21 cellular contexts compared by ENCODE assay signal in genomic region chr16:2819939-2820835, GRCh38. TPM values are rescaled to one million over a fixed set of nuclear protein-coding genes. Genes with fewer than 3 reads are reported as not detected.
A peak's percentile ranks its signal among the peaks of the same experiment; 100 is the strongest.
DNase-seq lines count a peak whose midpoint lies in the region; ATAC-seq and TF ChIP-seq lines count a peak whose summit lies in the region.
"Had no signal": no experiment of that assay in that cellular context is flagged by ENCODE, and none has a peak within 500 bp of the region (broad histone marks: within the 10 kb centered on the region; RNA-seq: fewer than 3 reads in every experiment).

No MANE protein-coding gene starts in this region.

- intact Hi-C loops in CD14-positive monocyte (cut with micrococcal nuclease), result loop anchor here (5.0 kb wide), 2 partner anchors 33 to 38 kb away; partner anchors contain the start of gene PRSS33 (in 1 of the 2)
- intact Hi-C loops in sciatic nerve (cut with DNase I), result no loop called here

- H3K27me3 Mint-ChIP-seq in CD14-positive monocyte (ENCODE audit: low read depth in 3 of 3) (peaks cover 4 to 6% (median 6%) of the 10 kb centered on the region in 3 donors), endodermal cell (ENCODE audit: insufficient read depth) (no peaks in the 10 kb centered on the region), nephron progenitor cell (ENCODE audit: low read depth, poor library complexity) (peaks cover 27% of the 10 kb centered on the region)

- WGBS in endodermal cell (ENCODE audit: insufficient coverage in 1 of 2, insufficient read length in 1 of 2), 2 experiments, result 82 to 83% methylated on average over 9 to 17 of the region's 17 CpGs
- 49 to 83% methylated on average over 1 to 3 of the region's 17 CpGs for WGBS in gastroesophageal sphincter (ENCODE audit: low coverage in 1 of 2), 2 donors

- H3K9me3 ChIP-seq in NT2/D1 (ENCODE audit: insufficient read depth, low read length) (no peaks in the 10 kb centered on the region), endodermal cell (ENCODE audit: control insufficient read depth, low read length) (no peaks in the 10 kb centered on the region), gastroesophageal sphincter (no peaks in the 10 kb centered on the region)
- H3K9me3 ChIP-seq: A549; BLaER1 treated with 17β-estradiol and CSF1 and Interleukin-3, amounts not matched to agents 10 nM and 100 nM had no signal

- H3K4me3 ChIP-seq in NT2/D1 (ENCODE audit: insufficient read length, low read depth), result no peak overlapping the region
- no peak overlapping the region for H3K4me3 ChIP-seq in endodermal cell (ENCODE audit: low read length)
- H3K4me3 ChIP-seq in gastroesophageal sphincter, result no peak overlapping the region
- H3K4me3 ChIP-seq: A549; BLaER1 treated with 17β-estradiol and CSF1 and Interleukin-3, amounts not matched to agents 10 nM and 100 nM had no signal

- H3K4me1 Mint-ChIP-seq in CD14-positive monocyte, result peaks cover 8% of the 10 kb centered on the region
- no peaks in the 10 kb centered on the region for H3K4me1 Mint-ChIP-seq in endodermal cell
- peaks cover 6% of the 10 kb centered on the region for H3K4me1 Mint-ChIP-seq in nephron progenitor cell

- H3K9me3 Mint-ChIP-seq in CD14-positive monocyte, result no peaks in the 10 kb centered on the region
- H3K9me3 Mint-ChIP-seq in endodermal cell, result no peaks in the 10 kb centered on the region
- no peaks in the 10 kb centered on the region for H3K9me3 Mint-ChIP-seq in nephron progenitor cell

- H3K36me3 Mint-ChIP-seq in CD14-positive monocyte, result no peaks in the 10 kb centered on the region
- H3K36me3 Mint-ChIP-seq in endodermal cell (ENCODE audit: low read depth), result no peaks in the 10 kb centered on the region
- no peaks in the 10 kb centered on the region for H3K36me3 Mint-ChIP-seq in nephron progenitor cell (ENCODE audit: low read depth)

- H3K4me1 ChIP-seq in NT2/D1 (ENCODE audit: insufficient read depth, insufficient read length) (peaks cover 11% of the 10 kb centered on the region), endodermal cell (ENCODE audit: control insufficient read depth, insufficient read depth, low read length) (no peaks in the 10 kb centered on the region), gastroesophageal sphincter (no peaks in the 10 kb centered on the region)
- H3K4me1 ChIP-seq: A549 had no signal

- no peak overlapping the region for H3K27ac ChIP-seq in endodermal cell (ENCODE audit: low read depth, low read length)
- no peak overlapping the region for H3K27ac ChIP-seq in gastroesophageal sphincter
- H3K27ac ChIP-seq: A549; BLaER1 treated with 17β-estradiol and CSF1 and Interleukin-3, amounts not matched to agents 10 nM and 100 nM; HL-60 had no signal

- H3K27me3 ChIP-seq in NT2/D1 (ENCODE audit: insufficient read depth, insufficient read length) (no peaks in the 10 kb centered on the region), endodermal cell (ENCODE audit: control insufficient read depth, insufficient read depth, low read length, poor library complexity, severe bottlenecking) (no peaks in the 10 kb centered on the region), gastroesophageal sphincter (peaks cover 61% of the 10 kb centered on the region)
- H3K27me3 ChIP-seq: BLaER1 treated with 17β-estradiol and CSF1 and Interleukin-3, amounts not matched to agents 10 nM and 100 nM had no signal

- TF ChIP-seq CTCF in CD14-positive monocyte (IDR thresholded peaks at IDR 0.05) (no peak), endodermal cell (conservative IDR thresholded peaks at IDR 0.05) (no peak), nephron progenitor cell (IDR thresholded peaks at IDR 0.05) (no peak), gastroesophageal sphincter (IDR thresholded peaks at IDR 0.05) (no peak)

- TF ChIP-seq POLR2A in gastroesophageal sphincter (IDR thresholded peaks at IDR 0.05), result no peak

- H3K9ac ChIP-seq in NT2/D1 (ENCODE audit: insufficient read length, low read depth) (peak overlapping the region; percentile 21), endodermal cell (ENCODE audit: extremely low read depth, low read length, poor library complexity, severe bottlenecking) (no peak overlapping the region)
- H3K9ac ChIP-seq: BLaER1 treated with 17β-estradiol and CSF1 and Interleukin-3, amounts not matched to agents 10 nM and 100 nM had no signal

- H3K36me3 ChIP-seq in NT2/D1 (ENCODE audit: insufficient read depth, insufficient read length, low read length) (no peaks in the 10 kb centered on the region), endodermal cell (ENCODE audit: control insufficient read depth, insufficient read depth, low read length) (no peaks in the 10 kb centered on the region), gastroesophageal sphincter (no peaks in the 10 kb centered on the region)
- H3K36me3 ChIP-seq: BLaER1 treated with 17β-estradiol and CSF1 and Interleukin-3, amounts not matched to agents 10 nM and 100 nM had no signal

- no peak overlapping the region for H3K4me3 Mint-ChIP-seq in CD14-positive monocyte
- H3K4me3 Mint-ChIP-seq in endodermal cell, result no peak overlapping the region
- H3K4me3 Mint-ChIP-seq in nephron progenitor cell, result no peak overlapping the region

- DNase-seq in CD14-positive monocyte (ENCODE audit: low spot score) (peak; percentile 33), NT2/D1 (ENCODE audit: low read depth, low spot score) (no peak), endodermal cell (peak; percentile 52), sciatic nerve (ENCODE audit: low spot score) (peak; percentile 37), nephron progenitor cell (no peak), HK-2 (ENCODE audit: unreplicated experiment) (no peak)
- DNase-seq: DND-41, GF-D8, MV-4-11, NCI-H1417 treated with DMSO at 0.1 percent for 48 hours, NCI-H2029, NCI-H2171, NCI-H446 treated with DMSO at 0.1 percent for 48 hours, NCI-H82, SHP77 treated with DMSO at 0.1 percent for 48 hours had no signal

- no peak for TF ChIP-seq EP300 in gastroesophageal sphincter (IDR thresholded peaks at IDR 0.05)

- ATAC-seq in sciatic nerve, result no peak
- ATAC-seq in GM18498 (IDR thresholded peaks at IDR 0.05; ENCODE audit: unreplicated experiment), result no peak
- ATAC-seq in gastroesophageal sphincter, result no peak
- ATAC-seq: A549, Panc1 had no signal

- H3K27ac Mint-ChIP-seq in CD14-positive monocyte, result no peak overlapping the region
- H3K27ac Mint-ChIP-seq in endodermal cell, result no peak overlapping the region
- no peak overlapping the region for H3K27ac Mint-ChIP-seq in nephron progenitor cell

RNA-seq across cellular contexts. Expression of gene PRSS21, which starts 3.1 kb away (rescaled TPM):
- polyA plus RNA-seq in CD14-positive monocyte, result 1 to 10 TPM; 2.1 to 3.1 TPM
- total RNA-seq in endodermal cell, result not detected
- not detected for polyA plus RNA-seq in endodermal cell (2013, experiment 1 of 2)
- not detected for polyA plus RNA-seq in endodermal cell (2013, experiment 2 of 2)
- total RNA-seq in sciatic nerve, result 0.40 TPM
- total RNA-seq in gastroesophageal sphincter, result not detected

RNA-seq across cellular contexts. Expression of gene ZG16B, which starts 9.9 kb away (rescaled TPM):
- 10 to 100 TPM; 11.0 to 12.9 TPM for polyA plus RNA-seq in CD14-positive monocyte
- total RNA-seq in endodermal cell (not detected), sciatic nerve (not detected), gastroesophageal sphincter (10 to 100 TPM in 1 of 4 donors, not detected in 3; 37.5 TPM)
- not detected for polyA plus RNA-seq in endodermal cell (2013, experiment 1 of 2)
- not detected for polyA plus RNA-seq in endodermal cell (2013, experiment 2 of 2)

RNA-seq across cellular contexts. Expression of gene PRSS41, which starts 21.9 kb away (rescaled TPM):
- polyA plus RNA-seq in CD14-positive monocyte, result not detected
- total RNA-seq in endodermal cell (not detected), sciatic nerve (not detected), gastroesophageal sphincter (not detected)
- not detected for polyA plus RNA-seq in endodermal cell (2013, experiment 1 of 2)
- polyA plus RNA-seq in endodermal cell (2013, experiment 2 of 2), result not detected
- polyA plus RNA-seq: A549 had no signal

RNA-seq across cellular contexts. Expression of gene PRSS33, which starts 32.8 kb away (rescaled TPM):
- polyA plus RNA-seq in CD14-positive monocyte, result not detected
- under 1 TPM in 1 of 2 donors, not detected in 1; 0.35 TPM for total RNA-seq in endodermal cell
- polyA plus RNA-seq in endodermal cell (2013, experiment 1 of 2), result 0.36 TPM
- polyA plus RNA-seq in endodermal cell (2013, experiment 2 of 2), result 0.41 TPM
- not detected for total RNA-seq in sciatic nerve
- total RNA-seq in gastroesophageal sphincter, result not detected

RNA-seq across cellular contexts. Expression of gene PRSS22, which starts 37.8 kb away (rescaled TPM):
- polyA plus RNA-seq in CD14-positive monocyte, result not detected
- total RNA-seq in endodermal cell (1 to 10 TPM; 5.0 to 6.2 TPM), sciatic nerve (0.36 TPM), gastroesophageal sphincter (1 to 10 TPM in 2 of 4 donors, not detected in 2; 1.0 to 2.7 TPM)
- polyA plus RNA-seq in endodermal cell (2013, experiment 1 of 2), result 0.57 TPM
- polyA plus RNA-seq in endodermal cell (2013, experiment 2 of 2), result not detected

Comparison
In these comparisons a context has a peak if more than half of its experiments do, and no peak if none do; other contexts are left out.
1. DNase-seq: peak in CD14-positive monocyte (single experiment), endodermal cell (single experiment) and sciatic nerve (single experiment); none in NT2/D1 (single experiment), nephron progenitor cell (single experiment) and HK-2 (single experiment).